Comparison of ENCODE assay signal across 33 cellular contexts in the genomic region with DNA sequence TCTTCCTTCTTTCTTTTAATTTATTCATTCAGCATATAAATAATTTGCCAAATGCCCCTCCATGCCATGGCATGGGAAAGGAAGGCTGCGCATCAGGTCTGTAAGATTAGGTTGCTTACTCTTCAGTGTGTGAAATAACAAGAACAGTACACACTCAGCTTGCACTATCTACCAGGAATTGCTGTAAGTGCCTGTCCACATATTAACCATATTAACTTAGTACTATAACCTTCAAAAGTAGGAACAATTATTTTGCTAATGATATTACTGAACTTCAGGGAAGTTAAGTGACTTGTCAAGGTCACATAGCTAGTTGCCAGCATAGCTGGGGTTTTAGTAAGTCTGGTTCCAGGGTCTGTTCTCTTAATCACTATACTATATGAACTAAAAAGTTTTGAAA.
"Had no signal": no experiment of that assay in that cellular context is flagged by ENCODE, and none has a peak within 500 bp of the region (broad histone marks: within the 10 kb centered on the region; RNA-seq: fewer than 3 reads in every experiment).

No MANE protein-coding gene starts in this region.

- H3K27ac ChIP-seq: KMS-11 had no signal

- H3K9ac ChIP-seq: KMS-11 had no signal

- DNase-seq: Karpas-422, Kasumi-1, KBM-7, KG1, MG63, MM.1S, MV-4-11, NCI-H1048, NCI-H1092, NCI-H1092 treated with DMSO at 0.1 percent for 48 hours, NCI-H1105, NCI-H1105 treated with DMSO at 0.1 percent for 48 hours, NCI-H1417, NCI-H1417 treated with DMSO at 0.1 percent for 48 hours, NCI-H1436, NCI-H146, NCI-H1694, NCI-H1694 treated with DMSO at 0.1 percent for 48 hours, NCI-H187, NCI-H187 treated with DMSO at 0.1 percent for 48 hours, NCI-H1930, NCI-H2029, NCI-H2029 treated with DMSO at 0.1 percent for 48 hours, NCI-H2081, NCI-H2081 treated with DMSO at 0.1 percent for 48 hours, NCI-H2107, NCI-H2171, NCI-H2227 treated with DMSO at 0.1 percent for 48 hours, NCI-H226, NCI-H345, NCI-H446, NCI-H446 treated with DMSO at 0.1 percent for 48 hours had no signal

- H3K27me3 ChIP-seq: MG63 had no signal

- H3K36me3 ChIP-seq: MG63 had no signal

- H3K4me3 ChIP-seq: MG63 had no signal

- H3K9me3 ChIP-seq: MG63 had no signal
